ENCODE assay signal across 6 cellular contexts in the genomic region with DNA sequence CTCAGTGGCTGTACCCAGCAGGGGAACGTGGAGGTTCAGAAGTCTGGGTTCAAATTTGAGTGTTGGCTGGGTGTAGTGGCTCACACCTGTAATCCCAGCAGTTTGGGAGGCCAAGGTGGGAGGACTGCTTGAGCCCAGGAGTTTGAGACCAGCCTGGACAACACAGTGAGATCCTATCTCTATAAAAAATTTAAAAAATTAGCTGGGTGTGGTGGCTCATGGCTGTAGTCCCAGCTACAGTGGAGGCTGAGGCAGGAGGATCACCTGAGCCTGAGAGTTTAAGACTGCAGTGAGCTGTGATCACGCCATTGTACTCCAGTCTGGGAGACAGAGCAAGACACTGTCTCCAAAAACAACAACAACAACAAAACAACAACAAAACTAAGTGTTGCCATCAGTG. TPM values are rescaled to one million over a fixed set of nuclear protein-coding genes. Genes with fewer than 3 reads are reported as not detected.
A peak's percentile ranks its signal among the peaks of the same experiment; 100 is the strongest.
DNase-seq lines count a peak whose midpoint lies in the region; TF ChIP-seq lines count a peak whose summit lies in the region.
"Not testable (repeated sequence)": the region's sequence is repeated elsewhere in the genome, so short reads cannot be mapped to it uniquely, and the experiment has no call there.
"Had no signal": no experiment of that assay in that cellular context is flagged by ENCODE, and none has a peak within 500 bp of the region (broad histone marks: within the 10 kb centered on the region; RNA-seq: fewer than 3 reads in every experiment).

No MANE protein-coding gene starts in this region.

- H3K9me3 Mint-ChIP-seq in activated CD4-positive, alpha-beta memory T cell treated with anti-CD3 and anti-CD28 coated beads for 36 hours; immature natural killer cell: not testable (repeated sequence)

- H3K4me3 ChIP-seq in HEK293 (ENCODE audit: low read depth, low read length), result not testable (repeated sequence)

- not testable (repeated sequence) for TF ChIP-seq CTCF in HEK293 (tag by site-specific recombination; IDR thresholded peaks at IDR 0.05)

- POLR2A ChIA-PET in HEK293 (lab: Yijun Ruan, JAX), result interaction anchor here (0.6 kb wide), 2 partner anchors 17 to 110 kb away, joined by 3 to 5 read pairs; no protein-coding TSS in a partner anchor
- POLR2A ChIA-PET in activated CD4-positive, alpha-beta memory T cell treated with anti-CD3 and anti-CD28 coated beads for 36 hours (lab: Charles Lee), result not testable (repeated sequence)

- peak overlapping the region; percentile 23 for H3K27ac Mint-ChIP-seq in activated CD4-positive, alpha-beta memory T cell treated with anti-CD3 and anti-CD28 coated beads for 36 hours
- peak overlapping the region in 4 of 6 donors; percentile 9 to 23 (median 16) for H3K27ac Mint-ChIP-seq in immature natural killer cell

- not testable (repeated sequence) for H3K27me3 Mint-ChIP-seq in activated CD4-positive, alpha-beta memory T cell treated with anti-CD3 and anti-CD28 coated beads for 36 hours; immature natural killer cell (ENCODE audit: low read depth in 3 of 3)

- H3K4me1 ChIP-seq in HEK293 (ENCODE audit: control insufficient read depth, insufficient read depth, low read length), result not testable (repeated sequence)

- CTCF ChIA-PET in HEK293 (lab: Yijun Ruan, JAX); activated CD4-positive, alpha-beta memory T cell treated with anti-CD3 and anti-CD28 coated beads for 36 hours (lab: Charles Lee): not testable (repeated sequence)

- not testable (repeated sequence) for H3K4me3 Mint-ChIP-seq in activated CD4-positive, alpha-beta memory T cell treated with anti-CD3 and anti-CD28 coated beads for 36 hours; immature natural killer cell

- H3K9me3 ChIP-seq in HEK293 (ENCODE audit: control insufficient read depth, insufficient read depth, low read depth, low read length), result not testable (repeated sequence)

- peaks cover 20% of the 10 kb centered on the region for H3K4me1 Mint-ChIP-seq in activated CD4-positive, alpha-beta memory T cell treated with anti-CD3 and anti-CD28 coated beads for 36 hours (ENCODE audit: low read depth)
- peaks cover 16 to 19% of the 10 kb centered on the region in 2 donors for H3K4me1 Mint-ChIP-seq in immature natural killer cell

- H3K27ac ChIP-seq in HEK293 (ENCODE audit: extremely low read depth, low read depth, low read length), result not testable (repeated sequence)

- peaks cover 12% of the 10 kb centered on the region for H3K36me3 Mint-ChIP-seq in activated CD4-positive, alpha-beta memory T cell treated with anti-CD3 and anti-CD28 coated beads for 36 hours
- H3K36me3 Mint-ChIP-seq in immature natural killer cell, result peaks cover 3 to 19% (median 13%) of the 10 kb centered on the region in 3 donors

- H3K36me3 ChIP-seq in HEK293 (ENCODE audit: control insufficient read depth in 2 of 2, insufficient read depth in 1 of 2, low read length in 2 of 2), result peaks cover 0 to 23% of the 10 kb centered on the region in 2 experiments; a peak in 1 of 3 replicates

- DNase-seq in activated CD4-positive, alpha-beta memory T cell treated with anti-CD3 and anti-CD28 coated beads for 36 hours; immature natural killer cell: not testable (repeated sequence)

- intact Hi-C loops in activated CD4-positive, alpha-beta memory T cell treated with anti-CD3 and anti-CD28 coated beads for 36 hours (cut with micrococcal nuclease), result not testable (repeated sequence)

TF ChIP-seq in HEK293, 187 proteins besides CTCF, POLR2A, EP300 and RAD21:
- peak; percentile 89 for TF ChIP-seq ZNF121 (tag by site-specific recombination; IDR thresholded peaks at IDR 0.05)
- TF ChIP-seq, protein P1, sequence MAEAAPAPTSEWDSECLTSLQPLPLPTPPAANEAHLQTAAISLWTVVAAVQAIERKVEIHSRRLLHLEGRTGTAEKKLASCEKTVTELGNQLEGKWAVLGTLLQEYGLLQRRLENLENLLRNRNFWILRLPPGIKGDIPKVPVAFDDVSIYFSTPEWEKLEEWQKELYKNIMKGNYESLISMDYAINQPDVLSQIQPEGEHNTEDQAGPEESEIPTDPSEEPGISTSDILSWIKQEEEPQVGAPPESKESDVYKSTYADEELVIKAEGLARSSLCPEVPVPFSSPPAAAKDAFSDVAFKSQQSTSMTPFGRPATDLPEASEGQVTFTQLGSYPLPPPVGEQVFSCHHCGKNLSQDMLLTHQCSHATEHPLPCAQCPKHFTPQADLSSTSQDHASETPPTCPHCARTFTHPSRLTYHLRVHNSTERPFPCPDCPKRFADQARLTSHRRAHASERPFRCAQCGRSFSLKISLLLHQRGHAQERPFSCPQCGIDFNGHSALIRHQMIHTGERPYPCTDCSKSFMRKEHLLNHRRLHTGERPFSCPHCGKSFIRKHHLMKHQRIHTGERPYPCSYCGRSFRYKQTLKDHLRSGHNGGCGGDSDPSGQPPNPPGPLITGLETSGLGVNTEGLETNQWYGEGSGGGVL (tag by site-specific recombination; IDR thresholded peaks at IDR 0.05), result 0 out of 2 replicates have a peak, but pooled peaks have one; percentile 3

RNA-seq across cellular contexts. Expression of a gene that starts 6.1 kb away (rescaled TPM):
- total RNA-seq in activated CD4-positive, alpha-beta memory T cell treated with anti-CD3 and anti-CD28 coated beads for 36 hours, result 10 to 100 TPM; 38.0 to 41.7 TPM
- 100 to 1,000 TPM; 129 to 151 (median 150) TPM for polyA plus RNA-seq in immature natural killer cell

RNA-seq across cellular contexts. Expression of a gene that starts 8.8 kb away (rescaled TPM):
- under 1 TPM in 1 of 2 experiments, not detected in 1; 1.00 TPM for total RNA-seq in activated CD4-positive, alpha-beta memory T cell treated with anti-CD3 and anti-CD28 coated beads for 36 hours
- not detected for polyA plus RNA-seq in immature natural killer cell
- total RNA-seq: CD4-positive, alpha-beta T cell; CD8-positive, alpha-beta T cell had no signal
- polyA plus RNA-seq: BJ had no signal

RNA-seq across cellular contexts. Expression of a gene that starts 14.8 kb away (rescaled TPM):
- 10 to 100 TPM; 89.1 to 90.3 TPM for total RNA-seq in activated CD4-positive, alpha-beta memory T cell treated with anti-CD3 and anti-CD28 coated beads for 36 hours
- polyA plus RNA-seq in immature natural killer cell, result 100 to 1,000 TPM in 2 of 3 donors, 10 to 100 TPM in 1; 88.4 to 124 (median 101) TPM

RNA-seq across cellular contexts. Expression of a gene that starts 33.1 kb away (rescaled TPM):
- total RNA-seq in activated CD4-positive, alpha-beta memory T cell treated with anti-CD3 and anti-CD28 coated beads for 36 hours, result 100 to 1,000 TPM; 241 to 253 TPM
- 10 to 100 TPM; 28.9 to 78.7 (median 39.2) TPM for polyA plus RNA-seq in immature natural killer cell

RNA-seq across cellular contexts. Expression of a gene that starts 33.9 kb away (rescaled TPM):
- 10 to 100 TPM; 14.1 to 15.8 TPM for total RNA-seq in activated CD4-positive, alpha-beta memory T cell treated with anti-CD3 and anti-CD28 coated beads for 36 hours
- 1 to 10 TPM in 2 of 3 donors, not detected in 1; 3.1 to 6.2 TPM for polyA plus RNA-seq in immature natural killer cell
